ENCODE assay signal across 1 cellular context in the genomic region with DNA sequence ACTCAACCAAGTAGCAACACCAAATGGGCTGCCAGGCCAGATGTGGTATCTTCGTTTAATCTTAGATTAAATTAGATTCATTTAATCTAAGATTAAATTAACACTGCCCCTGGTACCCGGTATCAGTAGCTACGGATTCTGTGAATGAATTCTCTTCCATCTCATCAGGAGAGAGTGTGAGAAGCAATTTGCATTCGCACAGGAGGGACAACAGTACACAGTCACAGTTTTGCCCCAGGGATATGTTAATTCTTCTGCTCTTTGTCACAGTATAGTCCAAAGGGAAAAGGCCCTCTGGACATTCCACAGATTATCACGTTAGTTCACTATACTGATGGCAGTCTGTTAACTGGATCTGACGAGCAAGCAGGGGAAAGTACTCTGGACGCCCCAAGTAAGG.
TF ChIP-seq lines count a peak whose summit lies in the region.

No MANE protein-coding gene starts in this region.

TF ChIP-seq in SK-N-SH, 30 proteins besides CTCF, POLR2A, EP300 and RAD21:
- TF ChIP-seq SIN3A (IDR thresholded peaks at IDR 0.05; ENCODE audit: borderline replicate concordance, low read depth, low read length) (no peak), JUND (IDR thresholded peaks at IDR 0.05) (no peak), GATA2 (CRISPR knock-in tag; IDR thresholded peaks at IDR 0.05) (peak; percentile 78), RCOR1 (IDR thresholded peaks at IDR 0.05; ENCODE audit: low read length) (peak; percentile 72; the same call in 1 of the 2 replicates)
